26 cellular contexts compared by ENCODE assay signal in the genomic region with DNA sequence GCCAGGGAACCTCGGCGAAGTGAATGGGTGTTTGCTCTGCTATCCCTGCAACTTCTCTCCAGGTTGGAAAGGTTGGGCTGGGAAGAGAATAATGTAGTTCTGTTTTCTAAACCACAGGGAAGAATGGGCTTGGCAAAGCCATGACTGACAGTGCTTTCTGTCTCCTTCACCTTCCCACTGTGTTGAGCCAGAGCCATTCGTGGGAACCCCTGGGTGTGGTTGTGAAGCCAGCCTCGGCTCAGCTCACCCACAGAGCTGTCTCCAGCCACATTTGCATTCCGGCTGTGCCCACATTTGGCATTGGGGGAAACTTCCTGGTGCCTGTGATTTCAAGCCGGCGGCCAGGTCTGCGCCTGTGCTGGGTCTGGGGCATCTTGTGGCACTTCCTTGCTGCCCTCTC. TPM values are rescaled to one million over a fixed set of nuclear protein-coding genes. Genes with fewer than 3 reads are reported as not detected.
A peak's percentile ranks its signal among the peaks of the same experiment; 100 is the strongest.
DNase-seq lines count a peak whose midpoint lies in the region; ATAC-seq and TF ChIP-seq lines count a peak whose summit lies in the region.
"Had no signal": no experiment of that assay in that cellular context is flagged by ENCODE, and none has a peak within 500 bp of the region (broad histone marks: within the 10 kb centered on the region; RNA-seq: fewer than 3 reads in every experiment).

No MANE protein-coding gene starts in this region.

- H2AFZ ChIP-seq in osteoblast (ENCODE audit: low read length): no peak overlapping the region
- H2AFZ ChIP-seq: GM23338 had no signal

- peaks cover 11% of the 10 kb centered on the region for H3K4me1 Mint-ChIP-seq in endothelial cell (ENCODE audit: unreplicated experiment)
- peaks cover 0 to 4% (median 0%) of the 10 kb centered on the region in 7 donors for H3K4me1 Mint-ChIP-seq in naive thymus-derived CD4-positive, alpha-beta T cell
- H3K4me1 Mint-ChIP-seq: activated CD4-positive, alpha-beta memory T cell treated with anti-CD3 and anti-CD28 coated beads, Interleukin-2, amount 10 ng/mL, durations not matched to agents 7 days and 5 days; activated naive CD8-positive, alpha-beta T cell treated with anti-CD3 and anti-CD28 coated beads, Interleukin-2, amount 10 ng/mL, durations not matched to agents 7 days and 5 days; CD8-positive, alpha-beta memory T cell had no signal

- peaks cover 20% of the 10 kb centered on the region for H3K36me3 Mint-ChIP-seq in endothelial cell (ENCODE audit: low read depth, unreplicated experiment)
- no peaks in the 10 kb centered on the region for H3K36me3 Mint-ChIP-seq in naive thymus-derived CD4-positive, alpha-beta T cell
- H3K36me3 Mint-ChIP-seq: activated naive CD8-positive, alpha-beta T cell treated with anti-CD3 and anti-CD28 coated beads, Interleukin-2, amount 10 ng/mL, durations not matched to agents 7 days and 5 days; CD8-positive, alpha-beta memory T cell had no signal

- peaks cover 2% of the 10 kb centered on the region for H3K79me2 ChIP-seq in osteoblast (ENCODE audit: insufficient read depth, low read length)

- H3K9me3 Mint-ChIP-seq in endothelial cell (ENCODE audit: unreplicated experiment): no peaks in the 10 kb centered on the region
- H3K9me3 Mint-ChIP-seq in naive thymus-derived CD4-positive, alpha-beta T cell: no peaks in the 10 kb centered on the region
- H3K9me3 Mint-ChIP-seq: activated CD4-positive, alpha-beta memory T cell treated with anti-CD3 and anti-CD28 coated beads, Interleukin-2, amount 10 ng/mL, durations not matched to agents 7 days and 5 days; activated naive CD8-positive, alpha-beta T cell treated with anti-CD3 and anti-CD28 coated beads, Interleukin-2, amount 10 ng/mL, durations not matched to agents 7 days and 5 days; CD8-positive, alpha-beta memory T cell; GM23338 had no signal

- POLR2A ChIA-PET in naive thymus-derived CD4-positive, alpha-beta T cell (lab: Charles Lee): no interaction called here

- H3K9me3 ChIP-seq in osteoblast (ENCODE audit: low read depth, low read length): no peaks in the 10 kb centered on the region
- no peaks in the 10 kb centered on the region for H3K9me3 ChIP-seq in naive thymus-derived CD4-positive, alpha-beta T cell (ENCODE audit: control insufficient read depth in 2 of 3, low read length in 3 of 3)
- H3K9me3 ChIP-seq: esophagus muscularis mucosa, prostate gland, transverse colon had no signal

- ATAC-seq in HG03439 (IDR thresholded peaks at IDR 0.05; ENCODE audit: unreplicated experiment): no peak
- ATAC-seq in naive thymus-derived CD4-positive, alpha-beta T cell: no peak
- ATAC-seq: activated CD4-positive, CD25-positive, alpha-beta regulatory T cell treated with anti-CD3 and anti-CD28 coated beads, Interleukin-2, amount 50 U/mL, for 24 hours; GM23338; Right ventricle myocardium inferior had no signal

- H3K36me3 ChIP-seq in osteoblast (ENCODE audit: insufficient read depth, low read length): peaks cover 3% of the 10 kb centered on the region
- no peaks in the 10 kb centered on the region for H3K36me3 ChIP-seq in naive thymus-derived CD4-positive, alpha-beta T cell (ENCODE audit: control insufficient read depth in 2 of 3, insufficient read depth in 3 of 3, low read length in 3 of 3)
- H3K36me3 ChIP-seq: prostate gland, transverse colon had no signal

- peaks cover 21% of the 10 kb centered on the region for H3K27me3 Mint-ChIP-seq in endothelial cell (ENCODE audit: unreplicated experiment)
- no peaks in the 10 kb centered on the region for H3K27me3 Mint-ChIP-seq in naive thymus-derived CD4-positive, alpha-beta T cell
- H3K27me3 Mint-ChIP-seq: activated CD4-positive, alpha-beta memory T cell treated with anti-CD3 and anti-CD28 coated beads, Interleukin-2, amount 10 ng/mL, durations not matched to agents 7 days and 5 days; activated naive CD8-positive, alpha-beta T cell treated with anti-CD3 and anti-CD28 coated beads, Interleukin-2, amount 10 ng/mL, durations not matched to agents 7 days and 5 days; CD8-positive, alpha-beta memory T cell had no signal

- H3K4me1 ChIP-seq in osteoblast (ENCODE audit: insufficient read depth, low read length): no peaks in the 10 kb centered on the region
- no peaks in the 10 kb centered on the region for H3K4me1 ChIP-seq in naive thymus-derived CD4-positive, alpha-beta T cell (ENCODE audit: control insufficient read depth in 2 of 2, insufficient read depth in 2 of 2, low read length in 2 of 2)

- peak overlapping the region; percentile 37 for H3K4me3 Mint-ChIP-seq in endothelial cell (ENCODE audit: unreplicated experiment)
- no peak overlapping the region for H3K4me3 Mint-ChIP-seq in naive thymus-derived CD4-positive, alpha-beta T cell
- H3K4me3 Mint-ChIP-seq: activated CD4-positive, alpha-beta memory T cell treated with anti-CD3 and anti-CD28 coated beads, Interleukin-2, amount 10 ng/mL, durations not matched to agents 7 days and 5 days; activated naive CD8-positive, alpha-beta T cell treated with anti-CD3 and anti-CD28 coated beads, Interleukin-2, amount 10 ng/mL, durations not matched to agents 7 days and 5 days; CD8-positive, alpha-beta memory T cell; GM23338 had no signal

- H3K4me3 ChIP-seq in osteoblast (ENCODE audit: insufficient read depth, low read length): no peak overlapping the region
- no peak overlapping the region for H3K4me3 ChIP-seq in naive thymus-derived CD4-positive, alpha-beta T cell (ENCODE audit: low read length)
- H3K4me3 ChIP-seq: esophagus muscularis mucosa, GM23338, prostate gland, transverse colon had no signal

- DNase-seq in GM03348 (ENCODE audit: low spot score) (peak; percentile 32), endothelial cell (ENCODE audit: low spot score) (no peak), osteoblast (ENCODE audit: insufficient read length, low spot score, missing footprints) (peak; percentile 92), OCI-M2 (lab: John Stamatoyannopoulos, UW; ENCODE audit: unreplicated experiment) (no peak)
- DNase-seq in activated CD4-positive, alpha-beta T cell treated with anti-CD3 and anti-CD28 coated beads, Interleukin-2, amount 50 U/mL, for 4 hours: no peak
- DNase-seq in naive thymus-derived CD4-positive, alpha-beta T cell: no peak
- DNase-seq: activated CD4-positive, alpha-beta memory T cell treated with anti-CD3 and anti-CD28 coated beads, Interleukin-2, amount 10 ng/mL, durations not matched to agents 7 days and 5 days; activated effector memory CD4-positive, alpha-beta T cell treated with Interleukin-2 at 50 U/mL for 16 hours; activated naive CD8-positive, alpha-beta T cell treated with anti-CD3 and anti-CD28 coated beads, Interleukin-2, amount 10 ng/mL, durations not matched to agents 7 days and 5 days; CD8-positive, alpha-beta memory T cell; DMS153; effector CD8-positive, alpha-beta T cell; GDM1; Kasumi-1; NCI-H1092; NCI-H187 treated with DMSO at 0.1 percent for 48 hours; stimulated activated CD8-positive, alpha-beta memory T cell treated with anti-CD3 and anti-CD28 coated beads, Interleukin-4, amount 100 ng/mL, for 48 hours; T1000; transverse colon had no signal

- intact Hi-C loops in naive thymus-derived CD4-positive, alpha-beta T cell (cut with micrococcal nuclease): no loop called here

- H3K27ac Mint-ChIP-seq in endothelial cell (ENCODE audit: unreplicated experiment): peak overlapping the region; percentile 38
- H3K27ac Mint-ChIP-seq in naive thymus-derived CD4-positive, alpha-beta T cell: no peak overlapping the region
- H3K27ac Mint-ChIP-seq: activated CD4-positive, alpha-beta memory T cell treated with anti-CD3 and anti-CD28 coated beads, Interleukin-2, amount 10 ng/mL, durations not matched to agents 7 days and 5 days; activated naive CD8-positive, alpha-beta T cell treated with anti-CD3 and anti-CD28 coated beads, Interleukin-2, amount 10 ng/mL, durations not matched to agents 7 days and 5 days; CD8-positive, alpha-beta memory T cell; GM23338 had no signal

- TF ChIP-seq CTCF in endothelial cell (IDR thresholded peaks at IDR 0.05; ENCODE audit: unreplicated experiment) (no peak), osteoblast (IDR thresholded peaks at IDR 0.05; ENCODE audit: extremely low read depth, low read depth, low read length) (no peak)

- CTCF ChIA-PET in naive thymus-derived CD4-positive, alpha-beta T cell (lab: Charles Lee): no interaction called here

- no peak overlapping the region for H3K4me2 ChIP-seq in osteoblast (ENCODE audit: insufficient read depth, low read length)
- H3K4me2 ChIP-seq: GM23338 had no signal

- no peak overlapping the region for H3K27ac ChIP-seq in osteoblast (ENCODE audit: low read depth, low read length)
- H3K27ac ChIP-seq in naive thymus-derived CD4-positive, alpha-beta T cell (ENCODE audit: low read depth, low read length): no peak overlapping the region
- H3K27ac ChIP-seq: esophagus muscularis mucosa, transverse colon had no signal

- no peaks in the 10 kb centered on the region for H3K27me3 ChIP-seq in osteoblast (ENCODE audit: insufficient read depth, low read length)
- no peaks in the 10 kb centered on the region for H3K27me3 ChIP-seq in naive thymus-derived CD4-positive, alpha-beta T cell (ENCODE audit: control insufficient read depth in 2 of 2, insufficient read depth in 2 of 2, low read length in 2 of 2)
- H3K27me3 ChIP-seq: esophagus muscularis mucosa, transverse colon had no signal

- H4K20me1 ChIP-seq in osteoblast (ENCODE audit: insufficient read depth, low read length): peaks cover 18% of the 10 kb centered on the region

TF ChIP-seq in PFSK-1, 5 proteins besides CTCF, POLR2A, EP300 and RAD21 (continues in another document):
- TF ChIP-seq SIN3A (IDR thresholded peaks at IDR 0.05; ENCODE audit: borderline replicate concordance, insufficient read depth, low read length) (no peak), POLR2AphosphoS5 (IDR thresholded peaks at IDR 0.05; ENCODE audit: low read depth, low read length) (peak; percentile 45; the same call in 1 of the 2 replicates), TAF1 (IDR thresholded peaks at IDR 0.05; ENCODE audit: borderline replicate concordance, insufficient read depth, low read length) (no peak), FOXP2 (optimal IDR thresholded peaks at IDR 0.05; ENCODE audit: borderline replicate concordance, extremely low read depth, extremely low read length, insufficient read depth) (no peak)

RNA-seq across cellular contexts. Expression of gene BAIAP2, which starts 39.9 kb away (rescaled TPM):
- polyA plus RNA-seq in PFSK-1 (2012; ENCODE audit: insufficient read length, low read depth): 294 TPM
- 67.8 TPM for total RNA-seq in endothelial cell (ENCODE audit: unreplicated experiment)
- total RNA-seq in osteoblast: 15.6 and 19.4 TPM in 2 replicates
- total RNA-seq in naive thymus-derived CD4-positive, alpha-beta T cell: 10 to 100 TPM in 3 of 5 experiments, 1 to 10 TPM in 2; 7.3 to 13.7 (median 12.3) TPM
- polyA plus RNA-seq in naive thymus-derived CD4-positive, alpha-beta T cell: 1 to 10 TPM; 3.2 to 4.9 TPM

Comparison
In these comparisons a context has a peak if more than half of its experiments do, and no peak if none do; other contexts are left out.
1. DNase-seq: peak in GM03348 (single experiment) and osteoblast (single experiment); none in endothelial cell (single experiment), activated CD4-positive, alpha-beta T cell treated with anti-CD3 and anti-CD28 coated beads, Interleukin-2, amount 50 U/mL, for 4 hours (0 of 2), OCI-M2 (single experiment) and naive thymus-derived CD4-positive, alpha-beta T cell (0 of 9).